ENCODE assay signal across 8 cellular contexts in the genomic region with DNA sequence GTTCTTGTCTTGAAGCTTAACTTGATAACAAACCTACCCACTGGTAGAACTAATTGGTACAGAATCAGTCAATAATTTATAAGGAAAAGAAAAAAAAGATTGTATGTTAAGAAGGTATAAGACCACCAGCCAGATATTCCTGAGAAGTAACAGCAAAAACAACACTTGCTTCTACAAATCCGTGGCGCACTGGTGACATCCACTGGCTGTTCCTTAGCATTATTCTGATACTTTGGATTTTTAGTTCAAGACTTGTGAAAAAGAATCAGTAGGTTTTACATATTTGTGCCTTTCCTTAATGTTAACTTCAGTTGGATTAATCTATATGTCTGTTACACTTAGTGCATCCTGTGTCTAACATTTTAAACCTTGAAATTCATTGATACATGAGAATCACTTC.
A peak's percentile ranks its signal among the peaks of the same experiment; 100 is the strongest.
DNase-seq lines count a peak whose midpoint lies in the region; ATAC-seq, FAIRE-seq and TF ChIP-seq lines count a peak whose summit lies in the region.

No MANE protein-coding gene starts in this region.

- DNase-seq in NCI-H2196 (lab: John Stamatoyannopoulos, UW; ENCODE audit: unreplicated experiment) (peak; percentile 6), NCI-H2196 treated with DMSO at 0.1 percent for 48 hours (lab: John Stamatoyannopoulos, UW; ENCODE audit: unreplicated experiment) (no peak), PC-9 (peak in 1 of 2 experiments; percentile 10), frontal cortex (ENCODE audit: low spot score in 2 of 2) (no peak), substantia nigra (lab: John Stamatoyannopoulos, UW) (peak in 25 of 49 donors; percentile 1 to 44 (median 19)), GM10266 (ENCODE audit: extremely low spot score) (no peak)
- no peak for DNase-seq in stimulated activated CD4-positive, alpha-beta T cell treated with anti-CD3 and anti-CD28 coated beads, Interleukin-12 subunit alpha, Interleukin-12 subunit beta, amount 100 ng/mL, for 4 hours

- no peak overlapping the region for H3K4me3 ChIP-seq in PC-9

- no TSS peak for BruUV-seq in PC-9 (replicated peaks; lab: Mats Ljungman, UMichigan)

- H4K20me1 ChIP-seq in PC-9 (ENCODE audit: insufficient read depth): no peaks in the 10 kb centered on the region

- ATAC-seq in GM18520 (IDR thresholded peaks at IDR 0.05; ENCODE audit: unreplicated experiment): no peak

- H3K79me2 ChIP-seq in PC-9 (ENCODE audit: low read depth): no peaks in the 10 kb centered on the region

- H3K36me3 ChIP-seq in PC-9 (ENCODE audit: low read depth): no peaks in the 10 kb centered on the region

- POLR2A ChIA-PET in PC-9 (lab: Charles Lee; ENCODE audit: unreplicated experiment): no interaction called here

- H3K27ac ChIP-seq in PC-9: no peak overlapping the region
- no peak overlapping the region for H3K27ac ChIP-seq in substantia nigra (ENCODE audit: low read depth, low read length, poor library complexity, severe bottlenecking)

- H3K9me2 ChIP-seq in PC-9 (ENCODE audit: insufficient read depth): no peaks in the 10 kb centered on the region

- no peaks in the 10 kb centered on the region for H3K27me3 ChIP-seq in PC-9 (ENCODE audit: insufficient read depth, low read depth)

- no peak overlapping the region for H2AFZ ChIP-seq in PC-9

- intact Hi-C loops in PC-9 (cut with micrococcal nuclease; ENCODE audit: unreplicated experiment): loop anchor here (5.0 kb wide), 2 partner anchors 1287 to 1322 kb away; no protein-coding TSS in a partner anchor

- FAIRE-seq in frontal cortex (lab: Jason Lieb, UNC): peak; percentile 82

- H3K9me3 ChIP-seq in PC-9 (ENCODE audit: insufficient read depth, low read depth): no peaks in the 10 kb centered on the region

- TF ChIP-seq CTCF in PC-9 (conservative IDR thresholded peaks at IDR 0.05) (peak; percentile 50), GM10266 (IDR thresholded peaks at IDR 0.05; ENCODE audit: control insufficient read depth, insufficient read depth, low read depth, missing control alignments) (no peak)

- CTCF ChIA-PET in PC-9 (lab: Charles Lee): interaction anchor here (0.6 kb wide), 3 partner anchors 23 to 1297 kb away, joined by 3 to 5 read pairs (median 3); no protein-coding TSS in a partner anchor

- H3K4me1 ChIP-seq in PC-9 (replicated peaks; ENCODE audit: insufficient read depth): no peaks in the 10 kb centered on the region

- H3F3A ChIP-seq in PC-9 (ENCODE audit: insufficient read depth, low read depth): no peaks in the 10 kb centered on the region

- H3K4me2 ChIP-seq in PC-9: no peak overlapping the region

Comparison
In these comparisons a context has a peak if more than half of its experiments do, and no peak if none do; other contexts are left out.
1. DNase-seq: peak in NCI-H2196 (single experiment) and substantia nigra (25 of 49); none in NCI-H2196 treated with DMSO at 0.1 percent for 48 hours (single experiment), frontal cortex (0 of 2), GM10266 (single experiment) and stimulated activated CD4-positive, alpha-beta T cell treated with anti-CD3 and anti-CD28 coated beads, Interleukin-12 subunit alpha, Interleukin-12 subunit beta, amount 100 ng/mL, for 4 hours (single experiment).